ENCODE assay signal across 25 cellular contexts in the genomic region with DNA sequence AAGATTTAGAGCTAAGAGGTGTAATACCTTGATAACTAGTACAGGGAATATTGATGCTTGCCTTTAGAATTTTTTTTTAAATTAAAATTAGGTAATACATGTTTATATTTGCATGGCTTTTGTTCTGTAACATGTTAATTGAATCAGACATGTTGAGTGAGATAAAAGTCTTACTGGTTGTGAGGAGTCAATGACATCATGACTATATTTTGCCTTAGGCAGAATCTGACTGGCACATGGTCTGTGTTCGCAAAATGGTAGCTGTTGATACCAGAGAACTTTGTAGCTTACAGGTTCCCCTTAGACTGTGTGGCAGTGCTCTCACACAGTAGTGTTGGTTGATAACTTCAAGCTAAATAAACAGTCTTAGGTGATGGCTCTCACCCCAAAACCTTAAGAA.
DNase-seq lines count a peak whose midpoint lies in the region; ATAC-seq and TF ChIP-seq lines count a peak whose summit lies in the region.
"Had no signal": no experiment of that assay in that cellular context is flagged by ENCODE, and none has a peak within 500 bp of the region (broad histone marks: within the 10 kb centered on the region; RNA-seq: fewer than 3 reads in every experiment).

No MANE protein-coding gene starts in this region.

- DNase-seq in left ventricle myocardium superior (no peak), left cardiac atrium (no peak), PC-3 (no peak), foreskin melanocyte (peak; percentile 19), NCI-H82 treated with DMSO at 0.1 percent for 48 hours (lab: John Stamatoyannopoulos, UW; ENCODE audit: unreplicated experiment) (no peak), NCI-H1436 treated with DMSO at 0.1 percent for 48 hours (lab: John Stamatoyannopoulos, UW) (no peak)
- DNase-seq in activated effector memory CD4-positive, alpha-beta T cell treated with Interleukin-2 at 50 U/mL for 16 hours, result no peak
- DNase-seq: CD8-positive, alpha-beta memory T cell; DMS 273 treated with DMSO at 0.1 percent for 48 hours; DMS79; GF-D8; GOT3; MM.1S; NCI-H1930; NCI-H2107; NCI-H446; NCI-H524 treated with DMSO at 0.1 percent for 48 hours; NCI-H82; SHP77 treated with DMSO at 0.1 percent for 48 hours; SW 1271 had no signal

- POLR2A ChIA-PET in PC-3 (lab: Charles Lee; ENCODE audit: unreplicated experiment), result interaction anchor here (0.6 kb wide), 2 partner anchors 197 to 200 kb away, joined by 4 to 9 read pairs; no protein-coding TSS in a partner anchor

- no peaks in the 10 kb centered on the region for H3K36me3 ChIP-seq in PC-3 (ENCODE audit: low read depth, low read length)
- H3K36me3 ChIP-seq: HAP-1 had no signal

- ATAC-seq in left ventricle myocardium superior (peak; percentile 43), left cardiac atrium (no peak), PC-3 (0 out of 2 replicates have a peak, but pooled peaks have one; percentile 18)

- H2AFZ ChIP-seq in PC-3 (ENCODE audit: low read length), result no peak overlapping the region

- H4K20me1 ChIP-seq in PC-3 (ENCODE audit: low read length), result no peaks in the 10 kb centered on the region

- H3K27me3 ChIP-seq in PC-3 (ENCODE audit: low read length), result no peaks in the 10 kb centered on the region

- no peak overlapping the region for H3K27ac ChIP-seq in PC-3 (ENCODE audit: low read length)
- H3K27ac ChIP-seq: C4-2B, HL-60, KMS-11, RWPE1 had no signal

- no peaks in the 10 kb centered on the region for H3F3A ChIP-seq in PC-3 (ENCODE audit: low read length, unreplicated experiment)

- TF ChIP-seq CTCF in PC-3 (conservative IDR thresholded peaks at IDR 0.05; ENCODE audit: low read depth, low read length), result no peak

- H3K9me2 ChIP-seq in PC-3 (replicated peaks; ENCODE audit: low read length), result no peaks in the 10 kb centered on the region

- intact Hi-C loops in left ventricle myocardium superior (cut with micrococcal nuclease) (no loop called here), left cardiac atrium (cut with DNase I) (no loop called here), PC-3 (cut with micrococcal nuclease) (no loop called here)

- CTCF ChIA-PET in PC-3 (lab: Charles Lee), result no interaction called here

- H3K9me3 ChIP-seq in PC-3 (ENCODE audit: low read length), result no peaks in the 10 kb centered on the region
- H3K9me3 ChIP-seq: HAP-1 had no signal

- H3K4me3 ChIP-seq in PC-3 (ENCODE audit: low read length), result no peak overlapping the region
- H3K4me3 ChIP-seq: HAP-1 had no signal

- no peaks in the 10 kb centered on the region for H3K79me2 ChIP-seq in PC-3 (ENCODE audit: low read length)

- H3K4me1 ChIP-seq in PC-3 (ENCODE audit: insufficient read depth, low read length), result 0 out of 2 replicates have a peak, but pooled peaks cover 4% of the 10 kb centered on the region
- H3K4me1 ChIP-seq: HAP-1 had no signal

- H3K4me2 ChIP-seq in PC-3 (ENCODE audit: low read length), result no peak overlapping the region
- H3K4me2 ChIP-seq: KMS-11 had no signal

- no TSS peak for BruUV-seq in PC-3 (replicated peaks; lab: Mats Ljungman, UMichigan)

- H3K9ac ChIP-seq in PC-3 (ENCODE audit: low read length), result no peak overlapping the region
- H3K9ac ChIP-seq: KMS-11 had no signal

Comparison
In these comparisons a context has a peak if more than half of its experiments do, and no peak if none do; other contexts are left out.
1. ATAC-seq: peak in left ventricle myocardium superior (single experiment) and PC-3 (single experiment); none in left cardiac atrium (0 of 2).